Comparison of ENCODE assay signal across 23 cellular contexts in genomic region chr2:231725476-231725875, GRCh38.
"Had no signal": no experiment of that assay in that cellular context is flagged by ENCODE, and none has a peak within 500 bp of the region (broad histone marks: within the 10 kb centered on the region; RNA-seq: fewer than 3 reads in every experiment).

No MANE protein-coding gene starts in this region.

- H3K79me2 ChIP-seq: hepatocyte had no signal

- ATAC-seq: foreskin keratinocyte, gastroesophageal sphincter, left colon, left lobe of liver, left ventricle myocardium superior, lower lobe of right lung, mucosa of descending colon had no signal

- H3K36me3 ChIP-seq: lower lobe of right lung had no signal

- H3K4me3 Mint-ChIP-seq: dendritic cell treated with granulocyte-macrophage colony-stimulating factor and Interleukin-4, amounts not matched to agents 40 ng/mL and 50 ng/mL, for 4 days; immature natural killer cell; mesothelial cell of epicardium had no signal

- H3K9me3 ChIP-seq: esophagus muscularis mucosa, gastroesophageal sphincter, heart left ventricle, lower lobe of right lung, mucosa of descending colon had no signal

- H3K4me2 ChIP-seq: hepatocyte had no signal

- H3K27ac ChIP-seq: esophagus muscularis mucosa, foreskin keratinocyte, gastroesophageal sphincter, heart left ventricle, hepatocyte, lower lobe of right lung had no signal

- FAIRE-seq: colon, endothelial cell of umbilical vein, frontal cortex, kidney had no signal

- H3K4me1 Mint-ChIP-seq: immature natural killer cell had no signal

- H3K4me1 ChIP-seq: foreskin keratinocyte, gastroesophageal sphincter, lower lobe of right lung had no signal

- H2AFZ ChIP-seq: hepatocyte had no signal

- H3K27ac Mint-ChIP-seq: dendritic cell treated with granulocyte-macrophage colony-stimulating factor and Interleukin-4, amounts not matched to agents 40 ng/mL and 50 ng/mL, for 4 days; immature natural killer cell; mesothelial cell of epicardium had no signal

- H3K4me3 ChIP-seq: esophagus muscularis mucosa, gastroesophageal sphincter, heart left ventricle, hepatocyte, lower lobe of right lung, mucosa of descending colon had no signal

- H3K27me3 ChIP-seq: esophagus muscularis mucosa, foreskin keratinocyte, gastroesophageal sphincter, heart left ventricle, hepatocyte had no signal

- DNase-seq: cortex of kidney; effector memory CD4-positive, alpha-beta T cell; foreskin keratinocyte; heart left ventricle; hypothalamus; immature natural killer cell; kidney; kidney glomerular epithelial cell; left colon; left ventricle myocardium superior; lower lobe of right lung; mesenchymal stem cell; mucosa of descending colon; naive B cell had no signal
